Comparison of ENCODE assay signal across 32 cellular contexts in genomic region chr13:94382520-94382919, GRCh38.
DNase-seq lines count a peak whose midpoint lies in the region; ATAC-seq and TF ChIP-seq lines count a peak whose summit lies in the region.
"Had no signal": no experiment of that assay in that cellular context is flagged by ENCODE, and none has a peak within 500 bp of the region (broad histone marks: within the 10 kb centered on the region; RNA-seq: fewer than 3 reads in every experiment).

No MANE protein-coding gene starts in this region.

- ATAC-seq in Right ventricle myocardium inferior: peak; percentile 11
- no peak for ATAC-seq in Right ventricle myocardium superior (ENCODE audit: poor library complexity)
- no peak for ATAC-seq in HG02981 (IDR thresholded peaks at IDR 0.05; ENCODE audit: unreplicated experiment)
- ATAC-seq: gastroesophageal sphincter; GM23338; K562; lower lobe of right lung; naive thymus-derived CD8-positive, alpha-beta T cell; psoas muscle had no signal

- TF ChIP-seq POLR2A in esophagus squamous epithelium (IDR thresholded peaks at IDR 0.05): no peak

- H3K36me3 ChIP-seq in esophagus squamous epithelium: no peaks in the 10 kb centered on the region
- H3K36me3 ChIP-seq: BLaER1, gastroesophageal sphincter, lower lobe of right lung, sigmoid colon, tibial nerve had no signal

- WGBS in esophagus squamous epithelium, 2 donors: 71 to 85% methylated on average over 3 of the region's 3 CpGs

- DNase-seq in Right ventricle myocardium inferior (ENCODE audit: missing footprints) (no peak), Right ventricle myocardium superior (no peak), NCI-H187 treated with DMSO at 0.1 percent for 48 hours (lab: John Stamatoyannopoulos, UW) (peak; percentile 90), NCI-H69 (lab: John Stamatoyannopoulos, UW) (peak; percentile 81), mucosa of gallbladder (ENCODE audit: low spot score) (no peak), esophagus squamous epithelium (lab: John Stamatoyannopoulos, UW) (no peak)
- DNase-seq: activated CD4-positive, alpha-beta T cell treated with anti-CD3 and anti-CD28 coated beads, Interleukin-2, amount 50 U/mL, for 48 hours; activated CD4-positive, CD25-positive, alpha-beta regulatory T cell treated with anti-CD3 and anti-CD28 coated beads, Interleukin-2, amount 50 U/mL, for 72 hours; activated gamma-delta T cell treated with Interleukin-2 at 50 U/mL for 16 hours; activated naive CD8-positive, alpha-beta T cell treated with anti-CD3 and anti-CD28 coated beads, Interleukin-2, amount 10 ng/mL, durations not matched to agents 7 days and 5 days; activated T-cell treated with anti-CD3 and anti-CD28 coated beads, Interleukin-2, amount 50 U/mL, for 48 hours; aorta; effector CD4-positive, alpha-beta T cell; kidney glomerular epithelial cell; lower lobe of right lung; naive thymus-derived CD8-positive, alpha-beta T cell; NCI-H146; NCI-H226; occipital lobe; PC-9; psoas muscle; SHP77 treated with DMSO at 0.1 percent for 48 hours; sigmoid colon; stimulated activated CD4-positive, alpha-beta T cell treated with anti-CD3 and anti-CD28 coated beads, Interleukin-12 subunit alpha, Interleukin-12 subunit beta, amount 100 ng/mL, for 4 hours; stimulated activated CD4-positive, alpha-beta T cell treated with anti-CD3 and anti-CD28 coated beads, Interleukin-4, amount 100 ng/mL, for 1 hour had no signal

- no peak overlapping the region for H3K4me3 ChIP-seq in esophagus squamous epithelium
- H3K4me3 ChIP-seq: BLaER1, gastroesophageal sphincter, GM23338, hepatocyte, K562, lower lobe of right lung, PC-9, psoas muscle, sigmoid colon, tibial nerve had no signal

- H3K4me1 ChIP-seq in esophagus squamous epithelium: no peaks in the 10 kb centered on the region
- H3K4me1 ChIP-seq: BLaER1, gastroesophageal sphincter, lower lobe of right lung, psoas muscle, tibial nerve had no signal

- TF ChIP-seq CTCF in esophagus squamous epithelium (IDR thresholded peaks at IDR 0.05): no peak

- intact Hi-C loops in Right ventricle myocardium inferior (cut with DNase I) (no loop called here), Right ventricle myocardium superior (cut with DNase I) (no loop called here), esophagus squamous epithelium (cut with DNase I) (no loop called here)

- no peak overlapping the region for H3K27ac ChIP-seq in esophagus squamous epithelium
- H3K27ac ChIP-seq: BLaER1, gastroesophageal sphincter, hepatocyte, lower lobe of right lung, PC-9, psoas muscle, sigmoid colon, tibial nerve had no signal

- H3K9me3 ChIP-seq in esophagus squamous epithelium: no peaks in the 10 kb centered on the region
- H3K9me3 ChIP-seq: BLaER1, gastroesophageal sphincter, lower lobe of right lung, psoas muscle, sigmoid colon, tibial nerve had no signal

- H3K27me3 ChIP-seq in esophagus squamous epithelium: peaks cover 0 to 13% (median 0%) of the 10 kb centered on the region in 4 donors
- H3K27me3 ChIP-seq: BLaER1, gastroesophageal sphincter, hepatocyte, sigmoid colon, tibial nerve had no signal

Comparison
In these comparisons a context has a peak if more than half of its experiments do, and no peak if none do; other contexts are left out.
1. DNase-seq: peak in NCI-H187 treated with DMSO at 0.1 percent for 48 hours (single experiment) and NCI-H69 (single experiment); none in Right ventricle myocardium inferior (single experiment), Right ventricle myocardium superior (single experiment), mucosa of gallbladder (single experiment) and esophagus squamous epithelium (single experiment).